ENCODE assay signal across 8 cellular contexts in the genomic region with DNA sequence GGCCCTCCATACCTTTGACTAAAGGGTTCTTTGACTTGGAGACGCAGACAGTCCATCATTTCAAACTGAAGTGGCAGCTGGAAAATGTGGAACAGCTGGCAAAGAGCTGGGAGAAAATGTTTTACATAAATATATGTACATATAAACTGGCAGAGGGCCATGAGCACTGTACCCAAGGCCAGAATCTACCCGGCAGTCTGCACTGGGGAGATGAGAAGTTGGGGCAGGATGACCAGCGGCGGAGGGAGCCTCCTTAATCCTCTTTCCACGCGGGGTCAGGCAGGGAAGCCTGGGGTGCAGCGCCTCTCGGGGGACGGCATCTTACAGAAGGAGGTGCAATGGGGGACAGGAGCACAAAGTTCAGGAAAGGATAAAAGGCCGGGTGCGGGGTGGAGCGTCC. TPM values are rescaled to one million over a fixed set of nuclear protein-coding genes. Genes with fewer than 3 reads are reported as not detected.
DNase-seq lines count a peak whose midpoint lies in the region; TF ChIP-seq lines count a peak whose summit lies in the region.

No MANE protein-coding gene starts in this region.

- H3K27me3 ChIP-seq in rectal smooth muscle tissue (ENCODE audit: control insufficient read depth, insufficient read depth, low read length) = no peaks in the 10 kb centered on the region

- DNase-seq in EH (ENCODE audit: low read depth) (peak; percentile 13), SHP77 treated with DMSO at 0.1 percent for 48 hours (lab: John Stamatoyannopoulos, UW) (peak; percentile 97), fibroblast of the aortic adventitia (ENCODE audit: low read depth) (no peak), RKO (ENCODE audit: low spot score) (no peak), NCI-H1092 treated with DMSO at 0.1 percent for 48 hours (lab: John Stamatoyannopoulos, UW) (no peak), NCI-H82 treated with DMSO at 0.1 percent for 48 hours (lab: John Stamatoyannopoulos, UW; ENCODE audit: unreplicated experiment) (no peak)
- DNase-seq in stimulated activated CD8-positive, alpha-beta memory T cell treated with anti-CD3 and anti-CD28 coated beads, Interleukin-4, amount 100 ng/mL, for 48 hours = no peak

- H3K36me3 ChIP-seq in rectal smooth muscle tissue (ENCODE audit: control insufficient read depth, insufficient read depth, low read length) = no peaks in the 10 kb centered on the region

- H3K27ac ChIP-seq in rectal smooth muscle tissue (ENCODE audit: low read depth, low read length) = peak overlapping the region; percentile 99

- H3K4me3 ChIP-seq in fibroblast of the aortic adventitia (ENCODE audit: low read depth, low read length) (peak overlapping the region; percentile 89), rectal smooth muscle tissue (ENCODE audit: low read length) (peak overlapping the region; percentile 72)

- H3K9ac ChIP-seq in rectal smooth muscle tissue (ENCODE audit: low read length) = peak overlapping the region; percentile 5

- no peak for TF ChIP-seq CTCF in fibroblast of the aortic adventitia (IDR thresholded peaks at IDR 0.05; ENCODE audit: insufficient read depth, low read length)

- peaks cover 34% of the 10 kb centered on the region for H3K4me1 ChIP-seq in rectal smooth muscle tissue (ENCODE audit: control insufficient read depth, insufficient read depth, low read length)

RNA-seq across cellular contexts. Expression of a gene that starts 1.3 kb away (rescaled TPM):
- total RNA-seq in fibroblast of the aortic adventitia (ENCODE audit: low replicate concordance) = 7.0 and 7.2 TPM in 2 replicates

Comparison
In these comparisons a context has a peak if more than half of its experiments do, and no peak if none do; other contexts are left out.
1. DNase-seq: peak in EH (single experiment) and SHP77 treated with DMSO at 0.1 percent for 48 hours (single experiment); none in fibroblast of the aortic adventitia (single experiment), RKO (single experiment), NCI-H1092 treated with DMSO at 0.1 percent for 48 hours (single experiment), stimulated activated CD8-positive, alpha-beta memory T cell treated with anti-CD3 and anti-CD28 coated beads, Interleukin-4, amount 100 ng/mL, for 48 hours (single experiment) and NCI-H82 treated with DMSO at 0.1 percent for 48 hours (single experiment).